12 cellular contexts compared by ENCODE assay signal in the genomic region with DNA sequence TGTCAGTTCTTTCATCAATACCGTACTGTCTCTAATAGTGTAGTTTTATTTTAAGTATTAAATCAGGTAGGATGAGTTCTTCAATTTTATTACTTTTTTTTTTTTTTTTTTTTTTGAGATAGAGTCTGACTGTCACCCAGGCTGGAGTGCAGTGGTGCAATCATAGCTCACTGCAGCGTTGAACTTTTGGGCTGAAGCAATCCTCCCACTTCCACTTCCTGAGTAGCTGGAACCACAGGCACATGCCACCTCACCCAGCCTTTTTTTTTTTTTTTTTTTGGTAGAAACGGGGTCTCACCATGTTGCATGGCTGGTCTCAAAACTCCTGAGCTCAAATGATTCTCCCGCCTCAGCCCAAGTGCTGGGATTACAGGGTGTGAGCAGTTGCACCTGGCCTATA. TPM values are rescaled to one million over a fixed set of nuclear protein-coding genes. Genes with fewer than 3 reads are reported as not detected.
DNase-seq lines count a peak whose midpoint lies in the region; ATAC-seq and TF ChIP-seq lines count a peak whose summit lies in the region.
"Had no signal": no experiment of that assay in that cellular context is flagged by ENCODE, and none has a peak within 500 bp of the region (broad histone marks: within the 10 kb centered on the region; RNA-seq: fewer than 3 reads in every experiment).

No MANE protein-coding gene starts in this region.

- no peaks in the 10 kb centered on the region for H3K27me3 Mint-ChIP-seq in activated CD8-positive, alpha-beta T cell treated with anti-CD3 and anti-CD28 coated beads for 36 hours
- H3K27me3 Mint-ChIP-seq in Calu3 (ENCODE audit: unreplicated experiment), result no peaks in the 10 kb centered on the region
- H3K27me3 Mint-ChIP-seq: activated naive CD8-positive, alpha-beta T cell had no signal

- TF ChIP-seq CTCF in activated CD8-positive, alpha-beta T cell treated with anti-CD3 and anti-CD28 coated beads for 36 hours (IDR thresholded peaks at IDR 0.05), result no peak
- no peak for TF ChIP-seq CTCF in Calu3 (IDR thresholded peaks at IDR 0.05; ENCODE audit: unreplicated experiment)

- POLR2A ChIA-PET in activated CD8-positive, alpha-beta T cell treated with anti-CD3 and anti-CD28 coated beads for 36 hours (lab: Charles Lee), result no interaction called here

- peaks cover 5% of the 10 kb centered on the region for H3K4me1 Mint-ChIP-seq in activated CD8-positive, alpha-beta T cell treated with anti-CD3 and anti-CD28 coated beads for 36 hours (ENCODE audit: low read depth)
- H3K4me1 Mint-ChIP-seq in stimulated activated effector memory CD8-positive, alpha-beta T cell treated with anti-CD3 and anti-CD28 coated beads, Interleukin-12 subunit alpha, Interleukin-12 subunit beta, amount 100 ng/mL, for 72 hours, result no peaks in the 10 kb centered on the region
- H3K4me1 Mint-ChIP-seq in Calu3 (ENCODE audit: low read depth, unreplicated experiment), result no peaks in the 10 kb centered on the region

- peaks cover 4 to 6% of the 10 kb centered on the region in 2 donors for H3K9me3 Mint-ChIP-seq in activated naive CD4-positive, alpha-beta T cell treated with anti-CD3 and anti-CD28 coated beads, Interleukin-2, amount 50 U/mL, for 72 hours
- H3K9me3 Mint-ChIP-seq in activated CD8-positive, alpha-beta T cell treated with anti-CD3 and anti-CD28 coated beads for 36 hours, result peaks cover 11% of the 10 kb centered on the region
- H3K9me3 Mint-ChIP-seq in stimulated activated effector memory CD8-positive, alpha-beta T cell treated with anti-CD3 and anti-CD28 coated beads, Interleukin-12 subunit alpha, Interleukin-12 subunit beta, amount 100 ng/mL, for 72 hours, result no peaks in the 10 kb centered on the region
- H3K9me3 Mint-ChIP-seq in Calu3 (ENCODE audit: low read depth, unreplicated experiment), result no peaks in the 10 kb centered on the region

- H3K36me3 Mint-ChIP-seq in activated naive CD4-positive, alpha-beta T cell treated with anti-CD3 and anti-CD28 coated beads, Interleukin-2, amount 50 U/mL, for 72 hours, result no peaks in the 10 kb centered on the region
- no peaks in the 10 kb centered on the region for H3K36me3 Mint-ChIP-seq in activated CD8-positive, alpha-beta T cell treated with anti-CD3 and anti-CD28 coated beads for 36 hours (ENCODE audit: low read depth)
- no peaks in the 10 kb centered on the region for H3K36me3 Mint-ChIP-seq in stimulated activated effector memory CD8-positive, alpha-beta T cell treated with anti-CD3 and anti-CD28 coated beads, Interleukin-12 subunit alpha, Interleukin-12 subunit beta, amount 100 ng/mL, for 72 hours
- peaks cover 26% of the 10 kb centered on the region for H3K36me3 Mint-ChIP-seq in Calu3 (ENCODE audit: insufficient read depth, unreplicated experiment)

- BruUV-seq in Calu3 (replicated peaks; lab: Mats Ljungman, UMichigan), result no TSS peak

- peak; percentile 47 to 56 for ATAC-seq in activated naive CD4-positive, alpha-beta T cell treated with anti-CD3 and anti-CD28 coated beads, Interleukin-2, amount 50 U/mL, for 72 hours
- ATAC-seq in activated CD8-positive, alpha-beta T cell treated with anti-CD3 and anti-CD28 coated beads for 36 hours, result peak; percentile 93
- peak; percentile 79 for ATAC-seq in stimulated activated effector memory CD8-positive, alpha-beta T cell treated with anti-CD3 and anti-CD28 coated beads, Interleukin-12 subunit alpha, Interleukin-12 subunit beta, amount 100 ng/mL, for 72 hours

- intact Hi-C loops in activated CD8-positive, alpha-beta T cell treated with anti-CD3 and anti-CD28 coated beads for 36 hours (cut with micrococcal nuclease), result no loop called here
- intact Hi-C loops in Calu3 (cut with micrococcal nuclease; ENCODE audit: unreplicated experiment), result no loop called here

- DNase-seq in activated naive CD4-positive, alpha-beta T cell treated with anti-CD3 and anti-CD28 coated beads, Interleukin-2, amount 50 U/mL, for 72 hours (ENCODE audit: low spot score in 2 of 2), result peak in 1 of 2 donors; percentile 37
- DNase-seq in activated naive CD4-positive, alpha-beta T cell treated with anti-CD3 and anti-CD28 coated beads, Interleukin-2, amount 50 U/mL, for 16 hours, result no peak
- DNase-seq in NOMO-1 treated with DMSO at 0.1 percent for 48 hours (lab: John Stamatoyannopoulos, UW; ENCODE audit: unreplicated experiment) (peak; percentile 85), D341Med (ENCODE audit: low spot score) (no peak), Calu3 (no peak), cerebellar nuclear complex (lab: John Stamatoyannopoulos, UW) (no peak)
- DNase-seq in activated CD8-positive, alpha-beta T cell treated with anti-CD3 and anti-CD28 coated beads for 36 hours, result peak; percentile 63
- DNase-seq in stimulated activated effector memory CD8-positive, alpha-beta T cell treated with anti-CD3 and anti-CD28 coated beads, Interleukin-12 subunit alpha, Interleukin-12 subunit beta, amount 100 ng/mL, for 72 hours (ENCODE audit: low spot score in 2 of 2), result no peak
- DNase-seq: kidney, transverse colon had no signal

- H3K27ac Mint-ChIP-seq in activated naive CD4-positive, alpha-beta T cell treated with anti-CD3 and anti-CD28 coated beads, Interleukin-2, amount 50 U/mL, for 72 hours, result no peak overlapping the region
- no peak overlapping the region for H3K27ac Mint-ChIP-seq in activated CD8-positive, alpha-beta T cell treated with anti-CD3 and anti-CD28 coated beads for 36 hours
- H3K27ac Mint-ChIP-seq in stimulated activated effector memory CD8-positive, alpha-beta T cell treated with anti-CD3 and anti-CD28 coated beads, Interleukin-12 subunit alpha, Interleukin-12 subunit beta, amount 100 ng/mL, for 72 hours, result no peak overlapping the region
- no peak overlapping the region for H3K27ac Mint-ChIP-seq in Calu3 (ENCODE audit: unreplicated experiment)
- H3K27ac Mint-ChIP-seq: activated naive CD8-positive, alpha-beta T cell had no signal

- CTCF ChIA-PET in activated CD8-positive, alpha-beta T cell treated with anti-CD3 and anti-CD28 coated beads for 36 hours (lab: Charles Lee), result no interaction called here
- CTCF ChIA-PET in Calu3 (lab: Charles Lee), result interaction anchor here (0.6 to 0.7 kb wide), 5 partner anchors 9 to 318 kb away, joined by 3 to 6 read pairs (median 4); no protein-coding TSS in a partner anchor

- H3K4me3 Mint-ChIP-seq in activated CD8-positive, alpha-beta T cell treated with anti-CD3 and anti-CD28 coated beads for 36 hours, result no peak overlapping the region
- H3K4me3 Mint-ChIP-seq in stimulated activated effector memory CD8-positive, alpha-beta T cell treated with anti-CD3 and anti-CD28 coated beads, Interleukin-12 subunit alpha, Interleukin-12 subunit beta, amount 100 ng/mL, for 72 hours, result no peak overlapping the region
- no peak overlapping the region for H3K4me3 Mint-ChIP-seq in Calu3 (ENCODE audit: low read depth, unreplicated experiment)
- H3K4me3 Mint-ChIP-seq: activated naive CD8-positive, alpha-beta T cell had no signal

RNA-seq across cellular contexts. Expression of a gene that starts 44.3 kb away (rescaled TPM):
- under 1 TPM; 0.09 to 0.88 TPM for total RNA-seq in activated naive CD4-positive, alpha-beta T cell treated with anti-CD3 and anti-CD28 coated beads, Interleukin-2, amount 50 U/mL, for 72 hours
- not detected for total RNA-seq in activated CD8-positive, alpha-beta T cell treated with anti-CD3 and anti-CD28 coated beads for 36 hours
- 167 and 175 TPM in 2 replicates for total RNA-seq in Calu3 (2022)
- total RNA-seq: T-helper 1 cell treated with Interleukin-12 subunit alpha and Interleukin-12 subunit beta and Interleukin-4 antibody, amounts not matched to agents 30 ng/mL and 1 ng/mL, for 36 hours had no signal

Comparison
In these comparisons a context has a peak if more than half of its experiments do, and no peak if none do; other contexts are left out.
1. DNase-seq: peak in NOMO-1 treated with DMSO at 0.1 percent for 48 hours (single experiment) and activated CD8-positive, alpha-beta T cell treated with anti-CD3 and anti-CD28 coated beads for 36 hours (single experiment); none in activated naive CD4-positive, alpha-beta T cell treated with anti-CD3 and anti-CD28 coated beads, Interleukin-2, amount 50 U/mL, for 16 hours (single experiment), stimulated activated effector memory CD8-positive, alpha-beta T cell treated with anti-CD3 and anti-CD28 coated beads, Interleukin-12 subunit alpha, Interleukin-12 subunit beta, amount 100 ng/mL, for 72 hours (0 of 2), D341Med (single experiment), Calu3 (single experiment) and cerebellar nuclear complex (0 of 2).
2. RNA of a gene that starts 44.3 kb away (total RNA-seq): 167 to 175 TPM in Calu3; 0.09 to 0.88 TPM in activated naive CD4-positive, alpha-beta T cell treated with anti-CD3 and anti-CD28 coated beads, Interleukin-2, amount 50 U/mL, for 72 hours and not detected in activated CD8-positive, alpha-beta T cell treated with anti-CD3 and anti-CD28 coated beads for 36 hours; every median in the first group is over 10 times any median in the second.
3. Peak in every context shown above with its lines, with median percentiles within 50 percentile points of each other: ATAC-seq.